8 cellular contexts compared by ENCODE assay signal in the genomic region with DNA sequence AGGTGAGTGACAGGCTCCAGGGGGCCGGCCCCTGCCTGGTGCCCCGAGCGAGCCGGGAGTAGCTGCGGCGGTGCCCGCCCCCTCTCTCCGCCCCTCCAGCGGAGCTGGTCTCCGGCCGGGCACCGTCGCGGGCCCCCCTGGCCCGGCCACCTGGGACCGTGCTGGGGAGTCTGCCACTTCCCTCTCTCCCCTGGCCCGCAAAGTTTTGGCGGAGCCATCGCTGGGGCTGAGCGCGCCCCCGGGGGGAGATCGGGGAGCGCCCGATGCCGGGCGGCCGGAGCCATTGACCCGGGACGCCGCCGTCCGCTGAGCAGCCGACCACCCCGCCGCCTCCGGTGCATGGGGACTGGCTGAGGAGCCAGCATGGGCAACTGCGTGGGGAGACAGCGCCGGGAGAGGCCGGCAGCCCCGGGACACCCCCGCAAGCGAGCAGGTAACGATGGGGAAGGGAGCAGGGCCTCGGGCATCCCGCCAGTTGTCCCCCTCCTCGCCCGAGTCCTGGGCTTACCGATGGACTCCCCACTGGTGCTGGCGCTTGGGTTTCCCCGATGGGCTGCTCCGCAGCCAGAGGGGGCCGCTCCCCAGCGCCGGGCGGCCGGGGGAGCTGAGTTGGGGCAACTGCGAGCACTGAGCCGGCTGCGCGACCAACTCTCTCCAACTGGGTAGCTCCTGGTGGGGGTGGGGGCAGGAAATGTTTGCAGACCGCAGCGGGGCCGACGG. TPM values are rescaled to one million over a fixed set of nuclear protein-coding genes. Genes with fewer than 3 reads are reported as not detected.
DNase-seq lines count a peak whose midpoint lies in the region; ATAC-seq and TF ChIP-seq lines count a peak whose summit lies in the region.

TSS of gene UBTD1 (plus strand) at position 84 of the 720 bp plus-strand sequence. CDS start at position 364, 280 bp downstream.

- TF ChIP-seq CTCF in brain (conservative IDR thresholded peaks at IDR 0.05) = no peak

- peaks cover 52 to 57% (median 56%) of the 10 kb centered on the region in 3 donors for H3K4me1 Mint-ChIP-seq in T-cell
- peaks cover 58% of the 10 kb centered on the region for H3K4me1 Mint-ChIP-seq in brain

- DNase-seq in GM04504 (ENCODE audit: low read depth) = peak; percentile 16
- peak in 18 of 34 experiments; percentile 2 to 38 (median 18) for DNase-seq in T-cell
- DNase-seq in sciatic nerve (ENCODE audit: low spot score) = peak; percentile 80
- no peak for DNase-seq in NCI-H1694 (lab: John Stamatoyannopoulos, UW)
- DNase-seq in NCI-H2196 (lab: John Stamatoyannopoulos, UW; ENCODE audit: unreplicated experiment) = no peak

- peaks cover 14% of the 10 kb centered on the region for H3K4me1 ChIP-seq in iPS-15b (ENCODE audit: control insufficient read depth, insufficient read depth, low read length)

- ATAC-seq in HG03095 (IDR thresholded peaks at IDR 0.05; ENCODE audit: unreplicated experiment) (peak; percentile 6), T-cell (replicated peaks in 1 of 4) (peak in 3 of 4 experiments; percentile 1 to 2 (median 2)), sciatic nerve (no peak)

- H3K27ac Mint-ChIP-seq in T-cell (peak within 1 kb of the TSS; percentile 96 to 98), brain (peak within 1 kb of the TSS; percentile 92 to 99 (median 98))

- peaks cover 13% of the 10 kb centered on the region for H3K27me3 ChIP-seq in iPS-15b (ENCODE audit: control insufficient read depth, insufficient read depth, low read length)

- peaks cover 5% of the 10 kb centered on the region for H3K36me3 Mint-ChIP-seq in T-cell
- H3K36me3 Mint-ChIP-seq in brain = peaks cover 5% of the 10 kb centered on the region

- H3K9me3 Mint-ChIP-seq in T-cell (no peaks in the 10 kb centered on the region), brain (peaks cover 0 to 2% (median 0%) of the 10 kb centered on the region in 5 experiments)

- POLR2A ChIA-PET in T-cell (lab: Charles Lee) = interaction anchor here in 1 of 2 donors (0.6 kb wide), 1 partner anchor 166 kb away, joined by 4 read pairs; no protein-coding TSS in a partner anchor

- intact Hi-C loops in sciatic nerve (cut with DNase I) = no loop called here

- peak within 1 kb of the TSS; percentile 87 for H3K9ac ChIP-seq in iPS-15b (ENCODE audit: low read depth, low read length)

- no peaks in the 10 kb centered on the region for H3K9me3 ChIP-seq in iPS-15b (ENCODE audit: control insufficient read depth, insufficient read depth, low read length)

- CTCF ChIA-PET in T-cell (lab: Charles Lee) = no interaction called here

- H3K4me3 Mint-ChIP-seq in T-cell = peak within 1 kb of the TSS; percentile 96 to 99 (median 97)
- H3K4me3 Mint-ChIP-seq in brain = peak within 1 kb of the TSS; percentile 91 to 98 (median 94)

- H3K27me3 Mint-ChIP-seq in T-cell = peaks cover 22 to 31% of the 10 kb centered on the region in 2 donors
- peaks cover 35% of the 10 kb centered on the region for H3K27me3 Mint-ChIP-seq in brain

- H3K4me3 ChIP-seq in iPS-15b (ENCODE audit: low read depth, low read length) = peak within 1 kb of the TSS; percentile 98

- H3K36me3 ChIP-seq in iPS-15b (ENCODE audit: control insufficient read depth, insufficient read depth, low read length) = no peaks in the 10 kb centered on the region

RNA-seq across cellular contexts. Expression of gene UBTD1, which starts in this region (rescaled TPM):
- total RNA-seq in T-cell (1 to 10 TPM; 1.0 to 2.4 (median 1.9) TPM), sciatic nerve (8.1 TPM)
- 9.8 TPM for polyA plus RNA-seq in brain (ENCODE audit: insufficient read depth, low read depth, low replicate concordance)

Comparison
In these comparisons a context has a peak if more than half of its experiments do, and no peak if none do; other contexts are left out.
1. DNase-seq: peak in GM04504 (single experiment), T-cell (18 of 34) and sciatic nerve (single experiment); none in NCI-H1694 (single experiment) and NCI-H2196 (single experiment).